ENCODE assay signal across 8 cellular contexts in the genomic region with DNA sequence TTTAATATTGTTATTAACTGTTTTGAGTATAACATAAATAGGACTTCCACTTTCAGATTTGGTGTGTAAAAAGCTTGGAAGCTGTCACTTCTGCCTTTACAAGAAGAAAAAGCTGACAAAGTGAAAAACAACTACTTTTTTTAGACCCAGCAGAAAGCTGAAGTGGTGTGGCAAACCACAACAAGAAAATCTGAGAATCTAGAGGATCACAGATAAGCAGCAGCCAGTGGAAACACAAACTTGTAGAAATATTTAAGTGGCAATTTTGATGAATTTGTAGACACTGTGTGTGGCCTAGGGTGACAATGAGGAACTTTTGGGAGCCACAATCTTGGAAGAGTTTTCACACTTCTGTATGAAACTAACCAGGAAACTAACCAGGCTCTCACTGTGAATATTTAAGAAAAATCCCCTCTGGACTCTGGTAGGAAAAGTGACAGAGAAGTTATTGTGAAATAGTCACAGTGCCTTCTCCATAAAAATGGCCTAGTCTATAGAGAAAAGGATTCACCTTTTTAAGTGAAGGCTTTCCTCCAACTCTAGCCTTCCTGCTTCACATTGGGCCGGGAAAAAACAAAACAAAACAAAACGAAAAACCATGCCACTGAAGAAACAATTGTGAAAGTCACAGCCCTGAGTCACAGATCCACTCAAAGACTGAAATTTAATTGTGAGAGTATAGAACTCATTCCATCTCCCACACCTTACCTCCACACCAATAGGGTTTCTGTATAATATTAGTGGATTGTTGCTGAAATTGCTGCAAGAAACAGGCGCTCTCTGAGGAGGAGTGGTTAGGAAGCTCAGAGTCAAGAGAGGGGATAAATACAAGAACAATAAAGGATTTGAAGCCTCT. TPM values are rescaled to one million over a fixed set of nuclear protein-coding genes. Genes with fewer than 3 reads are reported as not detected.
DNase-seq lines count a peak whose midpoint lies in the region; ATAC-seq, FAIRE-seq and TF ChIP-seq lines count a peak whose summit lies in the region.

No MANE protein-coding gene starts in this region.

- H3K9me3 Mint-ChIP-seq in Calu3 (ENCODE audit: low read depth, unreplicated experiment), result peaks cover 2% of the 10 kb centered on the region

- intact Hi-C loops in HepG2 (cut with micrococcal nuclease; ENCODE audit: unreplicated experiment) (no loop called here), Calu3 (cut with micrococcal nuclease; ENCODE audit: unreplicated experiment) (no loop called here)

- no peak for TF ChIP-seq RAD21 in HepG2 (CRISPR knock-in tag; IDR thresholded peaks at IDR 0.05)

- in situ Hi-C loops in HepG2 (cut with HindIII; ENCODE audit: extremely low pct_ligation_motif_present, low pct_unique_long_range_greater_than_20kb), result no loop called here

- H3K27ac Mint-ChIP-seq in Calu3 (ENCODE audit: unreplicated experiment), result no peak overlapping the region

- DNase-seq in HepG2 (ENCODE audit: low spot score) (no peak), AML-193 (lab: John Stamatoyannopoulos, UW) (no peak), Calu3 (no peak), SKM-1 (lab: John Stamatoyannopoulos, UW; ENCODE audit: unreplicated experiment) (no peak), NCI-H1105 (lab: John Stamatoyannopoulos, UW) (no peak)

- H3K36me3 Mint-ChIP-seq in Calu3 (ENCODE audit: insufficient read depth, unreplicated experiment), result no peaks in the 10 kb centered on the region

- no peak overlapping the region for H3K4me2 ChIP-seq in HepG2 (ENCODE audit: low read depth, low read length)

- TF ChIP-seq EP300 in HepG2 (IDR thresholded peaks at IDR 0.05; ENCODE audit: low read depth in 2 of 2, low read length in 2 of 2), result no peak
- TF ChIP-seq EP300 in HepG2 (CRISPR knock-in tag; IDR thresholded peaks at IDR 0.05; ENCODE audit: borderline replicate concordance), result no peak

- TF ChIP-seq POLR2A in HepG2 (IDR thresholded peaks at IDR 0.05; ENCODE audit: insufficient read depth in 1 of 2, low read depth in 2 of 2, low read length in 2 of 2), result no peak

- H3K4me3 ChIP-seq in HepG2 (replicated peaks in 1 of 3; ENCODE audit: insufficient read depth in 1 of 3, low read depth in 2 of 3, low read length in 3 of 3), result no peak overlapping the region

- POLR2A ChIA-PET in HepG2 (lab: Yijun Ruan, JAX), result no interaction called here

- BruUV-seq in HepG2 (replicated peaks; lab: Mats Ljungman, UMichigan), result no TSS peak
- no TSS peak for BruUV-seq in Calu3 (replicated peaks; lab: Mats Ljungman, UMichigan)

- H3K27me3 Mint-ChIP-seq in Calu3 (ENCODE audit: unreplicated experiment), result no peaks in the 10 kb centered on the region

- H3K27ac ChIP-seq in HepG2 (ENCODE audit: extremely low read length, insufficient read depth, low read length), result no peak overlapping the region

- CTCF ChIA-PET in HepG2 (lab: Yijun Ruan, JAX; ENCODE audit: low intra/inter-chr PET ratio, low total read pairs) (no interaction called here), Calu3 (lab: Charles Lee) (no interaction called here)

- H2AFZ ChIP-seq in HepG2 (ENCODE audit: low read length), result no peak overlapping the region

- no peaks in the 10 kb centered on the region for H3K9me3 ChIP-seq in HepG2 (ENCODE audit: low read length)

- H3K4me3 Mint-ChIP-seq in Calu3 (ENCODE audit: low read depth, unreplicated experiment), result no peak overlapping the region

- FAIRE-seq in HepG2 (lab: Jason Lieb, UNC), result no peak

- no peak overlapping the region for H3K9ac ChIP-seq in HepG2 (ENCODE audit: insufficient read depth, low read depth, low read length)

- H4K20me1 ChIP-seq in HepG2 (ENCODE audit: insufficient read depth, low read length), result no peaks in the 10 kb centered on the region

- H3K27me3 ChIP-seq in HepG2 (ENCODE audit: control insufficient read depth in 1 of 2, insufficient read depth in 2 of 2, low read length in 2 of 2), result no peaks in the 10 kb centered on the region

- H3K36me3 ChIP-seq in HepG2 (replicated peaks in 1 of 2; ENCODE audit: control insufficient read depth in 1 of 2, insufficient read depth in 2 of 2, low read length in 2 of 2), result no peaks in the 10 kb centered on the region

- peak; percentile 86 for ATAC-seq in GM18519 (IDR thresholded peaks at IDR 0.05; ENCODE audit: low FRiP score, unreplicated experiment)
- peak; percentile 89 for ATAC-seq in GM21576 (IDR thresholded peaks at IDR 0.05; ENCODE audit: unreplicated experiment)
- ATAC-seq in HG03558 (IDR thresholded peaks at IDR 0.05; ENCODE audit: extremely low read depth, unreplicated experiment), result peak; percentile 78
- no peak for ATAC-seq in HepG2

- WGBS in HepG2 (ENCODE audit: low lambda C conversion rate), result 29% methylated on average over 3 of the region's 3 CpGs

- no peaks in the 10 kb centered on the region for H3K4me1 ChIP-seq in HepG2 (ENCODE audit: insufficient read depth, low read length)

- no peak for TF ChIP-seq CTCF in HepG2 (CRISPR knock-in tag; IDR thresholded peaks at IDR 0.05)
- no peak for TF ChIP-seq CTCF in Calu3 (IDR thresholded peaks at IDR 0.05; ENCODE audit: unreplicated experiment)

- H3K79me2 ChIP-seq in HepG2 (ENCODE audit: insufficient read depth, low read length), result no peaks in the 10 kb centered on the region

- H3K4me1 Mint-ChIP-seq in Calu3 (ENCODE audit: low read depth, unreplicated experiment), result no peaks in the 10 kb centered on the region

TF ChIP-seq in HepG2, 621 proteins besides CTCF, POLR2A, EP300 and RAD21:
- no peak for TF ChIP-seq TEAD3 (CRISPR knock-in tag; optimal IDR thresholded peaks at IDR 0.05; ENCODE audit: borderline replicate concordance)
- no peak for TF ChIP-seq ZNF572 (CRISPR knock-in tag; IDR thresholded peaks at IDR 0.05)
- TF ChIP-seq TBL1XR1 (IDR thresholded peaks at IDR 0.05; ENCODE audit: borderline replicate concordance, low read length, partially characterized antibody), result no peak
- TF ChIP-seq NFATC3 (CRISPR knock-in tag; IDR thresholded peaks at IDR 0.05), result no peak
- no peak for TF ChIP-seq MAF1 (CRISPR knock-in tag; IDR thresholded peaks at IDR 0.05; ENCODE audit: borderline replicate concordance)
- TF ChIP-seq MAFK (conservative IDR thresholded peaks at IDR 0.05 in 1 of 2, IDR thresholded peaks at IDR 0.05 in 1 of 2; ENCODE audit: low read length in 2 of 2), result peak in 1 of 2 experiments; percentile 44; a peak in 2 of 4 replicates
- no peak for TF ChIP-seq ZNF430 (CRISPR knock-in tag; IDR thresholded peaks at IDR 0.05)
- TF ChIP-seq CEBPB (IDR thresholded peaks at IDR 0.05; ENCODE audit: borderline replicate concordance, low read depth, low read length), result 0 out of 2 replicates have a peak, but pooled peaks have one; percentile 21
- TF ChIP-seq, protein P1, sequence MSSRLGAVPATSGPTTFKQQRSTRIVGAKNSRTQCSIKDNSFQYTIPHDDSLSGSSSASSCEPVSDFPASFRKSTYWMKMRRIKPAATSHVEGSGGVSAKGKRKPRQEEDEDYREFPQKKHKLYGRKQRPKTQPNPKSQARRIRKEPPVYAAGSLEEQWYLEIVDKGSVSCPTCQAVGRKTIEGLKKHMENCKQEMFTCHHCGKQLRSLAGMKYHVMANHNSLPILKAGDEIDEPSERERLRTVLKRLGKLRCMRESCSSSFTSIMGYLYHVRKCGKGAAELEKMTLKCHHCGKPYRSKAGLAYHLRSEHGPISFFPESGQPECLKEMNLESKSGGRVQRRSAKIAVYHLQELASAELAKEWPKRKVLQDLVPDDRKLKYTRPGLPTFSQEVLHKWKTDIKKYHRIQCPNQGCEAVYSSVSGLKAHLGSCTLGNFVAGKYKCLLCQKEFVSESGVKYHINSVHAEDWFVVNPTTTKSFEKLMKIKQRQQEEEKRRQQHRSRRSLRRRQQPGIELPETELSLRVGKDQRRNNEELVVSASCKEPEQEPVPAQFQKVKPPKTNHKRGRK (CRISPR knock-in tag; IDR thresholded peaks at IDR 0.05), result no peak

RNA-seq across cellular contexts. Expression of a gene that starts 26.7 kb away (rescaled TPM):
- total RNA-seq in HepG2 (2016; rRNA removed; fragmentation: Illumina TruSeq; extraction: Trizol) (not detected in 2 replicates), Calu3 (2022) (19.0 and 23.6 TPM in 2 replicates)
- total RNA-seq in HepG2 (2016; cell fraction: cytosol; rRNA removed; fragmentation: Illumina TruSeq; extraction: Trizol; ENCODE audit: low read depth), result not detected in 2 replicates
- not detected in 2 replicates for total RNA-seq in HepG2 (2016; cell fraction: insoluble cytoplasmic fraction; rRNA removed; fragmentation: Illumina TruSeq; extraction: Trizol)
- total RNA-seq in HepG2 (2016; cell fraction: membrane; rRNA removed; fragmentation: Illumina TruSeq; extraction: Trizol), result not detected in 2 replicates
- not detected in 2 replicates for total RNA-seq in HepG2 (2016; cell fraction: nucleus; rRNA removed; fragmentation: Illumina TruSeq; extraction: Trizol)
- polyA plus RNA-seq in HepG2 (2011; rRNA removed), result not detected in 2 replicates
- not detected in 2 replicates for polyA plus RNA-seq in HepG2 (2011; cell fraction: cytosol; rRNA removed)
- 0.07 TPM in 1 of 2 replicates, not detected in the other for polyA plus RNA-seq in HepG2 (2011; cell fraction: nucleus; rRNA removed)
- not detected in 2 replicates for polyA plus RNA-seq in HepG2 (2012)
- not detected in 2 replicates for polyA plus RNA-seq in HepG2 (2016; cell fraction: cytosol; fragmentation: Illumina TruSeq; extraction: Trizol; ENCODE audit: low read depth)
- not detected in 2 replicates for polyA plus RNA-seq in HepG2 (2016; cell fraction: insoluble cytoplasmic fraction; fragmentation: Illumina TruSeq; extraction: Trizol; ENCODE audit: low read depth)
- not detected in 2 replicates for polyA plus RNA-seq in HepG2 (2016; cell fraction: membrane; fragmentation: Illumina TruSeq; extraction: Trizol; ENCODE audit: low read depth)
- not detected in 2 replicates for polyA plus RNA-seq in HepG2 (2016; cell fraction: nucleus; fragmentation: Illumina TruSeq; extraction: Trizol; ENCODE audit: insufficient read depth, low read depth)
- 0.14 TPM in 1 of 2 replicates, not detected in the other for polyA minus RNA-seq in HepG2 (2011; rRNA and poly(A)+ RNA removed; ENCODE audit: low replicate concordance)
- polyA minus RNA-seq in HepG2 (2011; cell fraction: cytosol; rRNA and poly(A)+ RNA removed), result not detected in 2 replicates
- not detected in 2 replicates for polyA minus RNA-seq in HepG2 (2011; cell fraction: nucleus; rRNA and poly(A)+ RNA removed)

Comparison
In these comparisons a context has a peak if more than half of its experiments do, and no peak if none do; other contexts are left out.
1. RNA of a gene that starts 26.7 kb away (total RNA-seq): 19.0 to 23.6 TPM in Calu3; not detected in HepG2; every median in the first group is over 10 times any median in the second.